Comparison of ENCODE assay signal across 16 cellular contexts in the genomic region with DNA sequence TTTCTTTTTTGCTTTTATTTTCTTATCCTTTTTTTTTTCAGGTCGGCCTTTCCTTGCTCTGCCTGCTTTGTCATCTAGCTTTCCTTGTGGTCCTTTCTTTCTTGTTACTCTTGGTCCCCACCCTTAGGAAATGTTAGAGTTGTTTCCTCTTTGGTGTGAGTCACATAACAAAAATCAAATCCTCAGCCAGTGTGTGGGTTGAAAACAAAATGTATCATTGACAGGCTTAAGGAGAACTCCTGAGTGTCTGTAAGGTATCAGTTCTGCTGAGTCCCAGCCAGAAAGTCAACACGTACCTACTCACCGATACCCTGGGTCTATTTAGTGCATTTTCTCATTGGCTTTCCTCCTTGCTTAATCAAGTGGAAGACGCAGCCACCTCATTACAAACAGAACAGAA.
A peak's percentile ranks its signal among the peaks of the same experiment; 100 is the strongest.
DNase-seq lines count a peak whose midpoint lies in the region; ATAC-seq, FAIRE-seq and TF ChIP-seq lines count a peak whose summit lies in the region.
"Had no signal": no experiment of that assay in that cellular context is flagged by ENCODE, and none has a peak within 500 bp of the region (broad histone marks: within the 10 kb centered on the region; RNA-seq: fewer than 3 reads in every experiment).

No MANE protein-coding gene starts in this region.

- peak overlapping the region; percentile 40 for H3K27ac ChIP-seq in GM23248
- H3K27ac ChIP-seq in foreskin keratinocyte = no peak overlapping the region
- no peak overlapping the region for H3K27ac ChIP-seq in smooth muscle cell (ENCODE audit: low read depth)
- H3K27ac ChIP-seq: parathyroid adenoma had no signal

- no peak overlapping the region for H3K4me3 Mint-ChIP-seq in activated CD4-positive, alpha-beta memory T cell treated with anti-CD3 and anti-CD28 coated beads for 36 hours
- H3K4me3 Mint-ChIP-seq: activated CD4-positive, alpha-beta T cell treated with anti-CD3 and anti-CD28 coated beads, Interleukin-2, amount 10 ng/mL, durations not matched to agents 7 days and 5 days; CD4-positive, CD25-positive, alpha-beta regulatory T cell; dendritic cell treated with granulocyte-macrophage colony-stimulating factor and Interleukin-4, amounts not matched to agents 40 ng/mL and 50 ng/mL, for 4 days had no signal

- no peaks in the 10 kb centered on the region for H3K9me3 ChIP-seq in GM23248 (ENCODE audit: low read depth)
- no peaks in the 10 kb centered on the region for H3K9me3 ChIP-seq in smooth muscle cell (replicated peaks; ENCODE audit: low read depth)
- H3K9me3 ChIP-seq: mucosa of descending colon had no signal

- intact Hi-C loops in activated CD4-positive, alpha-beta memory T cell treated with anti-CD3 and anti-CD28 coated beads for 36 hours (cut with micrococcal nuclease) = no loop called here

- CTCF ChIA-PET in activated CD4-positive, alpha-beta memory T cell treated with anti-CD3 and anti-CD28 coated beads for 36 hours (lab: Charles Lee) = no interaction called here

- no peaks in the 10 kb centered on the region for H4K20me1 ChIP-seq in GM23248 (ENCODE audit: insufficient read depth)
- no peaks in the 10 kb centered on the region for H4K20me1 ChIP-seq in smooth muscle cell (ENCODE audit: low read depth)

- no peaks in the 10 kb centered on the region for H3K9me3 Mint-ChIP-seq in activated CD4-positive, alpha-beta memory T cell treated with anti-CD3 and anti-CD28 coated beads for 36 hours
- H3K9me3 Mint-ChIP-seq: activated CD4-positive, alpha-beta T cell treated with anti-CD3 and anti-CD28 coated beads, Interleukin-2, amount 10 ng/mL, durations not matched to agents 7 days and 5 days had no signal

- FAIRE-seq in RCC 7860 (lab: Jason Lieb, UNC) = no peak
- FAIRE-seq: frontal cortex, islet of Langerhans had no signal

- H3K4me3 ChIP-seq in GM23248 = peak overlapping the region; percentile 56
- no peak overlapping the region for H3K4me3 ChIP-seq in astrocyte of the spinal cord (ENCODE audit: low read depth, low read length)
- no peak overlapping the region for H3K4me3 ChIP-seq in smooth muscle cell
- H3K4me3 ChIP-seq: mucosa of descending colon had no signal

- WGBS in GM23248 (ENCODE audit: low coverage in 1 of 2, low lambda C conversion rate in 2 of 2, missing lambda C conversion rate in 2 of 2), 2 experiments = 23 to 34% methylated on average over 4 of the region's 4 CpGs
- 76% methylated on average over 4 of the region's 4 CpGs for WGBS in smooth muscle cell (ENCODE audit: low lambda C conversion rate)

- peaks cover 17% of the 10 kb centered on the region for H3F3A ChIP-seq in GM23248 (ENCODE audit: insufficient read depth)
- no peaks in the 10 kb centered on the region for H3F3A ChIP-seq in smooth muscle cell (ENCODE audit: low read depth)

- ATAC-seq in foreskin keratinocyte = peak; percentile 51
- ATAC-seq: mucosa of descending colon had no signal

- H3K27me3 Mint-ChIP-seq in activated CD4-positive, alpha-beta memory T cell treated with anti-CD3 and anti-CD28 coated beads for 36 hours = peaks cover 2% of the 10 kb centered on the region
- H3K27me3 Mint-ChIP-seq: activated CD4-positive, alpha-beta T cell treated with anti-CD3 and anti-CD28 coated beads, Interleukin-2, amount 10 ng/mL, durations not matched to agents 7 days and 5 days; CD4-positive, CD25-positive, alpha-beta regulatory T cell; dendritic cell treated with granulocyte-macrophage colony-stimulating factor and Interleukin-4, amounts not matched to agents 40 ng/mL and 50 ng/mL, for 4 days had no signal

- in situ Hi-C loops in GM23248 (cut with MboI) (no loop called here), astrocyte of the spinal cord (cut with HindIII; ENCODE audit: low sequenced_read_pairs) (no loop called here)

- H2AFZ ChIP-seq in GM23248 (peak overlapping the region; percentile 77), smooth muscle cell (ENCODE audit: low read depth) (peak overlapping the region; percentile 2)
- H2AFZ ChIP-seq: parathyroid adenoma had no signal

- TF ChIP-seq CTCF in astrocyte of the spinal cord (IDR thresholded peaks at IDR 0.05; ENCODE audit: low read depth, low read length) (no peak), foreskin keratinocyte (conservative IDR thresholded peaks at IDR 0.05) (no peak), smooth muscle cell (IDR thresholded peaks at IDR 0.05; ENCODE audit: borderline replicate concordance, insufficient read depth, poor library complexity, severe bottlenecking) (no peak)

- no peak overlapping the region for H3K27ac Mint-ChIP-seq in activated CD4-positive, alpha-beta memory T cell treated with anti-CD3 and anti-CD28 coated beads for 36 hours
- H3K27ac Mint-ChIP-seq: activated CD4-positive, alpha-beta T cell treated with anti-CD3 and anti-CD28 coated beads, Interleukin-2, amount 10 ng/mL, durations not matched to agents 7 days and 5 days; CD4-positive, CD25-positive, alpha-beta regulatory T cell; dendritic cell treated with granulocyte-macrophage colony-stimulating factor and Interleukin-4, amounts not matched to agents 40 ng/mL and 50 ng/mL, for 4 days had no signal

- no peaks in the 10 kb centered on the region for H3K4me1 Mint-ChIP-seq in activated CD4-positive, alpha-beta memory T cell treated with anti-CD3 and anti-CD28 coated beads for 36 hours (ENCODE audit: low read depth)
- H3K4me1 Mint-ChIP-seq: activated CD4-positive, alpha-beta T cell treated with anti-CD3 and anti-CD28 coated beads, Interleukin-2, amount 10 ng/mL, durations not matched to agents 7 days and 5 days; CD4-positive, CD25-positive, alpha-beta regulatory T cell had no signal

- DNase-seq in GM23248 = peak; percentile 72
- DNase-seq in astrocyte of the spinal cord (ENCODE audit: low read depth, low spot score) = peak; percentile 19
- DNase-seq in foreskin keratinocyte = peak in 1 of 2 donors; percentile 32
- no peak for DNase-seq in smooth muscle cell (lab: John Stamatoyannopoulos, UW; ENCODE audit: unreplicated experiment)
- no peak for DNase-seq in RCC 7860 (ENCODE audit: low spot score)
- DNase-seq in activated CD4-positive, alpha-beta memory T cell treated with anti-CD3 and anti-CD28 coated beads for 36 hours = no peak
- no peak for DNase-seq in DMS79 treated with DMSO at 0.1 percent for 48 hours (lab: John Stamatoyannopoulos, UW)
- DNase-seq: activated CD4-positive, alpha-beta T cell treated with anti-CD3 and anti-CD28 coated beads, Interleukin-2, amount 10 ng/mL, durations not matched to agents 7 days and 5 days; CD4-positive, CD25-positive, alpha-beta regulatory T cell; mucosa of descending colon; NCI-H2029 treated with DMSO at 0.1 percent for 48 hours; NCI-H69 had no signal

- H3K4me1 ChIP-seq in GM23248 (ENCODE audit: insufficient read depth) (peaks cover 19% of the 10 kb centered on the region), foreskin keratinocyte (no peaks in the 10 kb centered on the region), smooth muscle cell (ENCODE audit: low read depth) (peaks cover 21% of the 10 kb centered on the region)
- H3K4me1 ChIP-seq: parathyroid adenoma had no signal

- H3K4me2 ChIP-seq in GM23248 (ENCODE audit: unreplicated experiment) (peak overlapping the region; percentile 74), smooth muscle cell (no peak overlapping the region)

- H3K79me2 ChIP-seq in GM23248 (ENCODE audit: insufficient read depth) = no peaks in the 10 kb centered on the region
- H3K79me2 ChIP-seq in smooth muscle cell (ENCODE audit: low read depth) = no peaks in the 10 kb centered on the region
- H3K79me2 ChIP-seq: parathyroid adenoma had no signal

- H3K36me3 ChIP-seq in GM23248 (ENCODE audit: low read depth) (no peaks in the 10 kb centered on the region), smooth muscle cell (ENCODE audit: low read depth) (no peaks in the 10 kb centered on the region)

- peak overlapping the region; percentile 26; the same call in 1 of the 2 replicates for H3K9ac ChIP-seq in GM23248
- H3K9ac ChIP-seq in smooth muscle cell (ENCODE audit: low read depth) = no peak overlapping the region
- H3K9ac ChIP-seq: parathyroid adenoma had no signal

- no peaks in the 10 kb centered on the region for H3K36me3 Mint-ChIP-seq in activated CD4-positive, alpha-beta memory T cell treated with anti-CD3 and anti-CD28 coated beads for 36 hours
- H3K36me3 Mint-ChIP-seq: CD4-positive, CD25-positive, alpha-beta regulatory T cell had no signal

- H3K27me3 ChIP-seq in GM23248 (replicated peaks; ENCODE audit: insufficient read depth) = no peaks in the 10 kb centered on the region
- H3K27me3 ChIP-seq in foreskin keratinocyte = no peaks in the 10 kb centered on the region
- H3K27me3 ChIP-seq in smooth muscle cell (ENCODE audit: low read depth) = no peaks in the 10 kb centered on the region

- POLR2A ChIA-PET in activated CD4-positive, alpha-beta memory T cell treated with anti-CD3 and anti-CD28 coated beads for 36 hours (lab: Charles Lee) = no interaction called here

- no peaks in the 10 kb centered on the region for H3K9me2 ChIP-seq in GM23248 (ENCODE audit: insufficient read depth)

Comparison
In these comparisons a context has a peak if more than half of its experiments do, and no peak if none do; other contexts are left out.
1. DNase-seq: peak in GM23248 (single experiment) and astrocyte of the spinal cord (single experiment); none in smooth muscle cell (single experiment), RCC 7860 (single experiment), activated CD4-positive, alpha-beta memory T cell treated with anti-CD3 and anti-CD28 coated beads for 36 hours (single experiment) and DMS79 treated with DMSO at 0.1 percent for 48 hours (single experiment).